Comparison of ENCODE assay signal across 21 cellular contexts in the genomic region with DNA sequence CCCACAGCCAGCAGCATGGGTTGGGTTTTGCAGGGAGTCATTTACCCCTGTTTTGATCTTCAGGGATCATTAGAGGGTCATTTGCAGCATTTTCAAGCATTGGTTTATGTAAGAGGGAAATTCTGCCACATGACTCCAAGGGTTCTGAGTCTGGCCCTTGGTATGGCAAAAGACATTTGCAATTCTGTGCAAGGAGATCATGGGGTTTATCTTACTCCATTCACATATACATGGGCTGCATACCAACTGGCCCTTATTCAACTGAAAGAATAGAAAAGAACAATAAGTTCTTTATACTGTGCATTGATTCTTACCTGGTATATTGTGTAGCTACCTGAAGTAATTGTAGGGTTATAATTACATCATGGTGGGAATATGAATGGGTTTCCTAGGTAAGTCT. TPM values are rescaled to one million over a fixed set of nuclear protein-coding genes. Genes with fewer than 3 reads are reported as not detected.
DNase-seq lines count a peak whose midpoint lies in the region; ATAC-seq, FAIRE-seq and TF ChIP-seq lines count a peak whose summit lies in the region.
"Had no signal": no experiment of that assay in that cellular context is flagged by ENCODE, and none has a peak within 500 bp of the region (broad histone marks: within the 10 kb centered on the region; RNA-seq: fewer than 3 reads in every experiment).

No MANE protein-coding gene starts in this region.

- no peak overlapping the region for H3K9ac ChIP-seq in smooth muscle cell (ENCODE audit: low read depth)

- peak; percentile 56 for ATAC-seq in GM23338
- ATAC-seq in WTC11, result peak; percentile 40
- ATAC-seq: HepG2 had no signal

- H3K27ac Mint-ChIP-seq in GM23338, result no peak overlapping the region
- H3K27ac Mint-ChIP-seq in WTC11, result peak overlapping the region; percentile 55
- H3K27ac Mint-ChIP-seq: CD4-positive, CD25-positive, alpha-beta regulatory T cell; CD8-positive, alpha-beta memory T cell; IgD-negative memory B cell had no signal

- no peaks in the 10 kb centered on the region; the same call in 1 of the 2 replicates for H3F3A ChIP-seq in GM23338 (replicated peaks; ENCODE audit: low read depth)
- H3F3A ChIP-seq in smooth muscle cell (ENCODE audit: low read depth), result no peaks in the 10 kb centered on the region

- H3K36me3 ChIP-seq in GM23338 (ENCODE audit: insufficient read depth) (no peaks in the 10 kb centered on the region; the same call in 1 of the 2 replicates), smooth muscle cell (ENCODE audit: low read depth) (no peaks in the 10 kb centered on the region)
- H3K36me3 ChIP-seq: BE2C had no signal

- H3K4me3 ChIP-seq in GM23338 (no peak overlapping the region), smooth muscle cell (no peak overlapping the region)

- peaks cover 15% of the 10 kb centered on the region; the same call in 2 of the 3 replicates for H3K36me3 Mint-ChIP-seq in GM23338 (ENCODE audit: low read depth)
- peaks cover 16% of the 10 kb centered on the region for H3K36me3 Mint-ChIP-seq in WTC11
- H3K36me3 Mint-ChIP-seq: CD4-positive, CD25-positive, alpha-beta regulatory T cell; CD8-positive, alpha-beta memory T cell had no signal

- H3K27me3 Mint-ChIP-seq in GM23338 (ENCODE audit: insufficient read depth, low read depth, poor library complexity) (no peaks in the 10 kb centered on the region), WTC11 (ENCODE audit: low read depth) (no peaks in the 10 kb centered on the region)

- H3K79me2 ChIP-seq in GM23338 (replicated peaks; ENCODE audit: insufficient read depth) (peaks cover 20% of the 10 kb centered on the region), smooth muscle cell (ENCODE audit: low read depth) (no peaks in the 10 kb centered on the region)

- H4K20me1 ChIP-seq in GM23338 (replicated peaks; ENCODE audit: insufficient read depth) (no peaks in the 10 kb centered on the region; the same call in 1 of the 2 replicates), smooth muscle cell (ENCODE audit: low read depth) (peaks cover 22% of the 10 kb centered on the region)

- DNase-seq in GM23338 (ENCODE audit: low spot score), result peak; percentile 24
- DNase-seq in HTR-8/SVneo (ENCODE audit: insufficient read length, low spot score), result no peak
- DNase-seq in WTC11 (ENCODE audit: low spot score), result no peak
- no peak for DNase-seq in smooth muscle cell (lab: John Stamatoyannopoulos, UW; ENCODE audit: unreplicated experiment)
- no peak for DNase-seq in T1000 (lab: John Stamatoyannopoulos, UW)
- no peak for DNase-seq in HEK293T (ENCODE audit: extremely low spot score)
- DNase-seq: ACHN; BE2C; C1 segment of cervical spinal cord; CD4-positive, CD25-positive, alpha-beta regulatory T cell; CD8-positive, alpha-beta memory T cell; DMS153; DMS79; GDM1; GOT3; H9; KBM-7 had no signal

- POLR2A ChIA-PET in WTC11 (lab: Charles Lee) (interaction anchor here (0.6 kb wide), 1 partner anchor 39 kb away, joined by 3 read pairs; no protein-coding TSS in a partner anchor), HEK293T (lab: Yijun Ruan, JAX) (interaction anchor here (1.3 kb wide), 1 partner anchor 12 kb away, joined by 3 read pairs; no protein-coding TSS in a partner anchor)

- H3K9me3 ChIP-seq in smooth muscle cell (replicated peaks; ENCODE audit: low read depth), result no peaks in the 10 kb centered on the region
- H3K9me3 ChIP-seq: BE2C had no signal

- H3K4me3 Mint-ChIP-seq in GM23338 (no peak overlapping the region), WTC11 (no peak overlapping the region)
- H3K4me3 Mint-ChIP-seq: CD4-positive, CD25-positive, alpha-beta regulatory T cell; CD8-positive, alpha-beta memory T cell; H9; IgD-negative memory B cell had no signal

- no peaks in the 10 kb centered on the region for H3K9me3 Mint-ChIP-seq in GM23338
- H3K9me3 Mint-ChIP-seq in WTC11, result no peaks in the 10 kb centered on the region
- H3K9me3 Mint-ChIP-seq: CD4-positive, CD25-positive, alpha-beta regulatory T cell; CD8-positive, alpha-beta memory T cell; H9; IgD-negative memory B cell had no signal

- H2AFZ ChIP-seq in GM23338 (no peak overlapping the region), smooth muscle cell (ENCODE audit: low read depth) (no peak overlapping the region)

- H3K27ac ChIP-seq in GM23338 (ENCODE audit: low read depth), result no peak overlapping the region; the same call in 1 of the 2 replicates
- no peak overlapping the region for H3K27ac ChIP-seq in smooth muscle cell (ENCODE audit: low read depth)

- H3K4me1 Mint-ChIP-seq in GM23338 (peaks cover 14% of the 10 kb centered on the region), WTC11 (peaks cover 14% of the 10 kb centered on the region)
- H3K4me1 Mint-ChIP-seq: CD4-positive, CD25-positive, alpha-beta regulatory T cell; CD8-positive, alpha-beta memory T cell; IgD-negative memory B cell had no signal

- no peak for TF ChIP-seq CTCF in GM23338 (conservative IDR thresholded peaks at IDR 0.05; ENCODE audit: low read depth in 2 of 2)
- TF ChIP-seq CTCF in WTC11 (IDR thresholded peaks at IDR 0.05), result no peak
- TF ChIP-seq CTCF in smooth muscle cell (IDR thresholded peaks at IDR 0.05; ENCODE audit: borderline replicate concordance, insufficient read depth, poor library complexity, severe bottlenecking), result no peak

- CTCF ChIA-PET in WTC11 (lab: Charles Lee) (interaction anchor here (0.5 to 0.6 kb wide), 2 partner anchors 12 to 629 kb away, joined by 3 to 5 read pairs; no protein-coding TSS in a partner anchor), HEK293T (lab: Yijun Ruan, JAX) (no interaction called here)

- no peaks in the 10 kb centered on the region for H3K9me2 ChIP-seq in GM23338 (ENCODE audit: insufficient read depth)

- H3K4me1 ChIP-seq in GM23338 (ENCODE audit: insufficient read depth) (peaks cover 12% of the 10 kb centered on the region), smooth muscle cell (ENCODE audit: low read depth) (no peaks in the 10 kb centered on the region)
- H3K4me1 ChIP-seq: BE2C had no signal

- H3K4me2 ChIP-seq in GM23338 (no peak overlapping the region), smooth muscle cell (no peak overlapping the region)

- FAIRE-seq in HTR-8/SVneo (lab: Jason Lieb, UNC), result peak; percentile 97
- FAIRE-seq: GM12892, GM18507, HepG2 had no signal

- H3K27me3 ChIP-seq in GM23338 (ENCODE audit: insufficient read depth) (no peaks in the 10 kb centered on the region), smooth muscle cell (ENCODE audit: low read depth) (no peaks in the 10 kb centered on the region)
- H3K27me3 ChIP-seq: BE2C had no signal

TF ChIP-seq in GM23338, 12 proteins besides CTCF, POLR2A, EP300 and RAD21 (continues in another document):
- TF ChIP-seq JUNB (IDR thresholded peaks at IDR 0.05; ENCODE audit: unreplicated experiment), result no peak
- no peak for TF ChIP-seq ZNF114 (CRISPR knock-in tag; IDR thresholded peaks at IDR 0.05)
- no peak for TF ChIP-seq ZNF331 (CRISPR knock-in tag; IDR thresholded peaks at IDR 0.05; ENCODE audit: low read depth)
- no peak for TF ChIP-seq CREB1 (CRISPR knock-in tag; IDR thresholded peaks at IDR 0.05; ENCODE audit: low read depth)
- TF ChIP-seq EZH2 (IDR thresholded peaks at IDR 0.05; ENCODE audit: low read depth, unreplicated experiment), result no peak
- no peak for TF ChIP-seq EZH2phosphoT487 (IDR thresholded peaks at IDR 0.05; ENCODE audit: unreplicated experiment)

TF ChIP-seq in WTC11, 78 proteins besides CTCF, POLR2A, EP300 and RAD21 (continues in another document):
- TF ChIP-seq, protein P1, sequence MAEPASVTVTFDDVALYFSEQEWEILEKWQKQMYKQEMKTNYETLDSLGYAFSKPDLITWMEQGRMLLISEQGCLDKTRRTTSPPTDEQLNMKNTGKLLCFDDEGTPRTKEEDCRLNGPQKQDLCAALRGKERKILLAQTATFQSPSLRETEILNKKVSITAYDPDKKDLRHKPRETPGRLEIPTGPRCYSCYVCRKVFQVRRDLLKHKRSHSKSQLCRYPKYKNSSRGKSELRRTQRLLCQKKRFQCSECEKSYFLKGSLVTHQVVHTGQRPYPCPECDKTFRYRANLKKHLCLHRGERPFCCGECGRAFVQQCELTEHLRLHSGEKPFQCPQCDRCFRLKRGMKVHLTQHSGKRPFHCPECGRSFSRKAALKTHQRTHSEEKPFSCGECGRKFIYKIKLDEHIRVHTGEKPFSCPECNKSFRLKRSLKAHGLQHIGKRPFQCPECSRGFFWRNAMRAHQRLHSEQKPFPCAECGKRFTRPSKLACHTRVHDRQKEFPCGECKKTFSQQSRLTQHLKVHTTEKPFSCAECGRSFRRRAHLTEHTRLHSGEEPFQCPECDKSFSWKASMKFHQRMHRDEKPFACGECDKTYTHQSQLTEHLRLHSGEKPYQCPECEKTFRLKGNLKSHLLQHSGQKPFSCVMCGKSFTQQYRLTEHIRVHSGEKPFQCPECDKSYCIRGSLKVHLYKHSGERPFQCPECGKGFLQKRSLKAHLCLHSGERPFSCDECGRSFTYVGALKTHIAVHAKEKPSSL (CRISPR knock-in tag; conservative IDR thresholded peaks at IDR 0.05), result no peak

TF ChIP-seq in HEK293T, 16 proteins besides CTCF, POLR2A, EP300 and RAD21 (continues in another document):
- TF ChIP-seq HDGF (IDR thresholded peaks at IDR 0.05; ENCODE audit: borderline replicate concordance) (no peak), L3MBTL2 (conservative IDR thresholded peaks at IDR 0.05) (no peak), LEF1 (IDR thresholded peaks at IDR 0.05; ENCODE audit: borderline replicate concordance) (no peak), SUZ12 (IDR thresholded peaks at IDR 0.05) (no peak), SP1 (IDR thresholded peaks at IDR 0.05) (no peak), NFRKB (IDR thresholded peaks at IDR 0.05) (no peak), FOXK2 (IDR thresholded peaks at IDR 0.05) (no peak), ELF4 (IDR thresholded peaks at IDR 0.05) (no peak), TARDBP (IDR thresholded peaks at IDR 0.05) (no peak), FOXM1 (IDR thresholded peaks at IDR 0.05; ENCODE audit: borderline replicate concordance) (no peak), ZNF384 (IDR thresholded peaks at IDR 0.05) (no peak)

RNA-seq across cellular contexts. Expression of gene SIX4, which starts 13.6 kb away (rescaled TPM):
- total RNA-seq in GM23338 (2014; rRNA removed; shearing (Covaris generic)), result 46.9 and 50.2 TPM in 2 replicates
- 6.2 and 6.6 TPM in 2 replicates for polyA plus RNA-seq in GM23338 (2016; fragmentation: Nextera tagmentation; extraction: Ambion mirVana)
- total RNA-seq in WTC11 (2021), result 40.0 to 41.8 TPM (median 41.6 TPM) in 3 replicates
- total RNA-seq in smooth muscle cell, result 12.3 and 13.3 TPM in 2 replicates
- 1.3 and 2.1 TPM in 2 replicates for polyA plus RNA-seq in smooth muscle cell
- total RNA-seq: CD4-positive, CD25-positive, alpha-beta regulatory T cell had no signal
- polyA plus RNA-seq: CD4-positive, CD25-positive, alpha-beta regulatory T cell; CD8-positive, alpha-beta memory T cell; IgD-negative memory B cell had no signal

RNA-seq across cellular contexts. Expression of gene MNAT1, which starts 24.1 kb away (rescaled TPM):
- 51.6 and 75.3 TPM in 2 replicates for total RNA-seq in GM23338 (2014; rRNA removed; shearing (Covaris generic))
- 83.8 and 85.0 TPM in 2 replicates for polyA plus RNA-seq in GM23338 (2016; fragmentation: Nextera tagmentation; extraction: Ambion mirVana)
- total RNA-seq in WTC11 (2021), result 55.2 to 59.0 TPM (median 56.0 TPM) in 3 replicates
- 48.8 and 62.7 TPM in 2 replicates for total RNA-seq in smooth muscle cell
- 28.1 and 31.6 TPM in 2 replicates for polyA plus RNA-seq in smooth muscle cell
